ENCODE assay signal across 21 cellular contexts in genomic region chr10:127619550-127619949, GRCh38.
A peak's percentile ranks its signal among the peaks of the same experiment; 100 is the strongest.
DNase-seq lines count a peak whose midpoint lies in the region; ATAC-seq lines count a peak whose summit lies in the region.
"Had no signal": no experiment of that assay in that cellular context is flagged by ENCODE, and none has a peak within 500 bp of the region (broad histone marks: within the 10 kb centered on the region; RNA-seq: fewer than 3 reads in every experiment).

No MANE protein-coding gene starts in this region.

- H3K9me3 ChIP-seq in SJCRH30 (replicated peaks): no peaks in the 10 kb centered on the region
- H3K9me3 ChIP-seq: breast epithelium, mucosa of descending colon, neutrophil, thoracic aorta had no signal

- H3K27ac ChIP-seq in SJCRH30: peak overlapping the region; percentile 61
- H3K27ac ChIP-seq: breast epithelium, C4-2B, foreskin keratinocyte, neutrophil, thoracic aorta had no signal

- H3K27me3 ChIP-seq in SJCRH30: no peaks in the 10 kb centered on the region
- H3K27me3 ChIP-seq: foreskin keratinocyte, neutrophil had no signal

- DNase-seq in C1 segment of cervical spinal cord (lab: John Stamatoyannopoulos, UW) (peak in 12 of 14 donors; percentile 14 to 82 (median 69)), NCI-H2171 treated with DMSO at 0.1 percent for 48 hours (lab: John Stamatoyannopoulos, UW) (peak; percentile 78), SJCRH30 (peak; percentile 82 to 92), medulla oblongata (ENCODE audit: extremely low spot score) (peak; percentile 94), mucosa of gallbladder (ENCODE audit: low spot score) (no peak), epidermal melanocyte (ENCODE audit: insufficient read length, low spot score) (no peak), AML-193 (lab: John Stamatoyannopoulos, UW) (no peak)
- DNase-seq: activated CD4-positive, alpha-beta T cell treated with anti-CD3 and anti-CD28 coated beads for 1 hour; activated naive CD8-positive, alpha-beta T cell treated with anti-CD3 and anti-CD28 coated beads, Interleukin-2, amount 50 U/mL, for 24 hours; dermis blood vessel endothelial cell; DMS153; foreskin keratinocyte; mucosa of descending colon; right cardiac atrium; RPMI8226 had no signal

- no peak for ATAC-seq in HG03097 (IDR thresholded peaks at IDR 0.05; ENCODE audit: low FRiP score, unreplicated experiment)
- ATAC-seq: activated naive CD8-positive, alpha-beta T cell treated with anti-CD3 and anti-CD28 coated beads, Interleukin-2, amount 50 U/mL, for 24 hours; foreskin keratinocyte; left lobe of liver; mucosa of descending colon; right cardiac atrium had no signal

- no peak overlapping the region for H3K4me3 ChIP-seq in SJCRH30
- H3K4me3 ChIP-seq: breast epithelium, mucosa of descending colon, thoracic aorta had no signal

- H3K4me1 ChIP-seq in SJCRH30: peaks cover 15% of the 10 kb centered on the region
- H3K4me1 ChIP-seq: breast epithelium, foreskin keratinocyte had no signal

- H3K36me3 ChIP-seq in SJCRH30: no peaks in the 10 kb centered on the region
- H3K36me3 ChIP-seq: breast epithelium, neutrophil, thoracic aorta had no signal

Comparison
In these comparisons a context has a peak if more than half of its experiments do, and no peak if none do; other contexts are left out.
1. DNase-seq: peak in C1 segment of cervical spinal cord (12 of 14), NCI-H2171 treated with DMSO at 0.1 percent for 48 hours (single experiment), SJCRH30 (2 of 2) and medulla oblongata (single experiment); none in mucosa of gallbladder (single experiment), epidermal melanocyte (single experiment) and AML-193 (0 of 2).